ENCODE assay signal across 27 cellular contexts in the genomic region with DNA sequence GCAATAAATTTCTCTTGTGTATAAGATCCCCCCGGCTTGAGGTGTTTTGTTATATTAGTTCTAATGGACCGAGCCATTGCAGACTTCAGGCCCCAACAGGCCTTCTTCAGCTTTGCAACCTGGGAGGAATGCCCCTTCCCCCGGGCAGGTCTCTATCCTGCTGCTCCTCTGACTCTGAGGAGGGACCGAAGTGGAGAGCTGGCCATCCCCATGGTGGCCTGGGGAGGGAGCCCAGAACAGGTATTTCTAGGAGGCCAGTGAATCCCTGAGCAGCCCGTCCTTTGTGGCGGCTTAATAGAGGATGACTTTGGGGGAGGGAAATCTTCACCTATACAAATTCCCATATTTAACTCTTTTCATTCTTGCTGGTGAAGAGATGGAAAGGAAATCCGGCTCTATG.
"Had no signal": no experiment of that assay in that cellular context is flagged by ENCODE, and none has a peak within 500 bp of the region (broad histone marks: within the 10 kb centered on the region; RNA-seq: fewer than 3 reads in every experiment).

No MANE protein-coding gene starts in this region.

- H3K4me1 Mint-ChIP-seq: naive thymus-derived CD8-positive, alpha-beta T cell; stimulated activated effector memory CD8-positive, alpha-beta T cell treated with anti-CD3 and anti-CD28 coated beads, Interleukin-12 subunit alpha, Interleukin-12 subunit beta, amount 100 ng/mL, for 72 hours had no signal

- H3K27me3 ChIP-seq: hepatocyte, pancreas, sigmoid colon, spleen, suprapubic skin, tibial artery, upper lobe of right lung had no signal

- H3K4me3 ChIP-seq: hepatocyte, left ventricle myocardium inferior, lung, mucosa of descending colon, pancreas, prostate gland, sigmoid colon, spleen, suprapubic skin, thoracic aorta, tibial artery, upper lobe of right lung had no signal

- H3K36me3 ChIP-seq: left ventricle myocardium inferior, pancreas, prostate gland, sigmoid colon, spleen, suprapubic skin, thoracic aorta, tibial artery, upper lobe of right lung had no signal

- H3K36me3 Mint-ChIP-seq: naive thymus-derived CD8-positive, alpha-beta T cell; stimulated activated effector memory CD8-positive, alpha-beta T cell treated with anti-CD3 and anti-CD28 coated beads, Interleukin-12 subunit alpha, Interleukin-12 subunit beta, amount 100 ng/mL, for 72 hours had no signal

- H3K4me3 Mint-ChIP-seq: naive thymus-derived CD8-positive, alpha-beta T cell; nephron; neural crest cell; stimulated activated effector memory CD8-positive, alpha-beta T cell treated with anti-CD3 and anti-CD28 coated beads, Interleukin-12 subunit alpha, Interleukin-12 subunit beta, amount 100 ng/mL, for 72 hours; stimulated activated naive CD8-positive, alpha-beta T cell treated with anti-CD3 and anti-CD28 coated beads, Interleukin-15, Interleukin-2, amounts not matched to agents 100 ng/mL and 50 ng/mL, for 24 hours had no signal

- H3K9me3 Mint-ChIP-seq: nephron had no signal

- H3K27ac ChIP-seq: hepatocyte, left ventricle myocardium inferior, pancreas, prostate gland, sigmoid colon, spleen, suprapubic skin, thoracic aorta, tibial artery, upper lobe of right lung had no signal

- ATAC-seq: mucosa of descending colon; naive thymus-derived CD8-positive, alpha-beta T cell; pancreas; right cardiac atrium; stimulated activated effector memory CD8-positive, alpha-beta T cell treated with anti-CD3 and anti-CD28 coated beads, Interleukin-12 subunit alpha, Interleukin-12 subunit beta, amount 100 ng/mL, for 72 hours; upper lobe of right lung had no signal

- DNase-seq: islet precursor cell; left ventricle myocardium inferior; midbrain; mucosa of descending colon; naive thymus-derived CD8-positive, alpha-beta T cell; nucleus accumbens; pancreas; posterior cingulate gyrus; retina; right cardiac atrium; sigmoid colon; small intestine; spleen; stimulated activated CD4-positive, alpha-beta T cell treated with anti-CD3 and anti-CD28 coated beads, Interleukin-4, amount 100 ng/mL, for 24 hours; stimulated activated naive CD4-positive, alpha-beta T cell; tibial artery; trophoblast cell; upper lobe of right lung had no signal

- H3K9me3 ChIP-seq: left ventricle myocardium inferior, pancreas, prostate gland, sigmoid colon, spleen, suprapubic skin, thoracic aorta, tibial artery, upper lobe of right lung had no signal

- H3K27ac Mint-ChIP-seq: naive thymus-derived CD8-positive, alpha-beta T cell; nephron; stimulated activated effector memory CD8-positive, alpha-beta T cell treated with anti-CD3 and anti-CD28 coated beads, Interleukin-12 subunit alpha, Interleukin-12 subunit beta, amount 100 ng/mL, for 72 hours; stimulated activated naive CD8-positive, alpha-beta T cell treated with anti-CD3 and anti-CD28 coated beads, Interleukin-15, Interleukin-2, amounts not matched to agents 100 ng/mL and 50 ng/mL, for 24 hours had no signal

- H3K4me1 ChIP-seq: left ventricle myocardium inferior, pancreas, prostate gland, sigmoid colon, spleen, suprapubic skin, tibial artery, upper lobe of right lung had no signal

- H3K27me3 Mint-ChIP-seq: naive thymus-derived CD8-positive, alpha-beta T cell; stimulated activated naive CD8-positive, alpha-beta T cell treated with anti-CD3 and anti-CD28 coated beads, Interleukin-15, Interleukin-2, amounts not matched to agents 100 ng/mL and 50 ng/mL, for 24 hours had no signal
